1 cellular context compared by ENCODE assay signal in the genomic region with DNA sequence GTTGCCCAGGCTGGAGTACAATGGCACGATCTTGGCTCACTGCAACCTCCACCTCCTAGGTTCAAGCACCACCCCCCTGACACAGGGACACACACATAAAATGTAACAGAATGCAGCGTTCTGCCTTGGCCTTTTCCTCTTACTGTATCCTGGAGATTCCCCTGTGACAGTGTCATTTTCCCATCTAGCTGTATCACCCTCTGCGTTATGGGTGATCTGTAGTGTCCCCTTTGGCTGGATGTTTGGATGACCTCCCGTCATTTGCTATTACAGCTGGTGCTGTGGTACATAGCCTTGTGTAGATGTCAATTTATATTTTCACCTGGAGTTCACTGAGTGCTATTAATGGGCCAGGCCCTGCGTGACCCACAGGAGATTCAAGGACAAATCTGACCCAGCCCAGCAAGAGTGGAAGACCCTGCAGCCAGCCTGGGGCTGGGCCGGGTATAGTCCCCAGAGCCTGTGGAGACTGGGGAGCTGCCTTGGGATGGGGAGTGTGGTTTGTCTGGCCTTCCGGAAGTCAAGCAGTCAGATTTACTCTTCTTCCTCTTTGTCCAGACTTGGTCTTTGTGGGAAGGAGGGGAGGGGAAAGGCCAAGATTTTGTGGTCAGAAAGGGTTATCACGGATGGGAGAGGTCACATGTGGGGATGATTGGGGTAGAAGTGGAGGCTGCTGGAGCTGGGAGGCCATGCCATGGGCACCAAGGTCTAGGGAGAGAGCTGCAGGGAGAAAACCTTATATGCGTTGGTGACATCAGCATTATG.
TF ChIP-seq lines count a peak whose summit lies in the region.

No MANE protein-coding gene starts in this region.

TF ChIP-seq in GM23338, 12 proteins besides CTCF, POLR2A, EP300 and RAD21 (continued from another document):
- TF ChIP-seq POLR2AphosphoS5 (IDR thresholded peaks at IDR 0.05; ENCODE audit: low read depth) = no peak
- no peak for TF ChIP-seq NANOG (IDR thresholded peaks at IDR 0.05; ENCODE audit: borderline replicate concordance)
- TF ChIP-seq EZH2phosphoT487 (IDR thresholded peaks at IDR 0.05; ENCODE audit: unreplicated experiment) = no peak
- no peak for TF ChIP-seq CREB1 (CRISPR knock-in tag; IDR thresholded peaks at IDR 0.05; ENCODE audit: low read depth)
- no peak for TF ChIP-seq JUNB (IDR thresholded peaks at IDR 0.05; ENCODE audit: unreplicated experiment)
- TF ChIP-seq, protein P1, sequence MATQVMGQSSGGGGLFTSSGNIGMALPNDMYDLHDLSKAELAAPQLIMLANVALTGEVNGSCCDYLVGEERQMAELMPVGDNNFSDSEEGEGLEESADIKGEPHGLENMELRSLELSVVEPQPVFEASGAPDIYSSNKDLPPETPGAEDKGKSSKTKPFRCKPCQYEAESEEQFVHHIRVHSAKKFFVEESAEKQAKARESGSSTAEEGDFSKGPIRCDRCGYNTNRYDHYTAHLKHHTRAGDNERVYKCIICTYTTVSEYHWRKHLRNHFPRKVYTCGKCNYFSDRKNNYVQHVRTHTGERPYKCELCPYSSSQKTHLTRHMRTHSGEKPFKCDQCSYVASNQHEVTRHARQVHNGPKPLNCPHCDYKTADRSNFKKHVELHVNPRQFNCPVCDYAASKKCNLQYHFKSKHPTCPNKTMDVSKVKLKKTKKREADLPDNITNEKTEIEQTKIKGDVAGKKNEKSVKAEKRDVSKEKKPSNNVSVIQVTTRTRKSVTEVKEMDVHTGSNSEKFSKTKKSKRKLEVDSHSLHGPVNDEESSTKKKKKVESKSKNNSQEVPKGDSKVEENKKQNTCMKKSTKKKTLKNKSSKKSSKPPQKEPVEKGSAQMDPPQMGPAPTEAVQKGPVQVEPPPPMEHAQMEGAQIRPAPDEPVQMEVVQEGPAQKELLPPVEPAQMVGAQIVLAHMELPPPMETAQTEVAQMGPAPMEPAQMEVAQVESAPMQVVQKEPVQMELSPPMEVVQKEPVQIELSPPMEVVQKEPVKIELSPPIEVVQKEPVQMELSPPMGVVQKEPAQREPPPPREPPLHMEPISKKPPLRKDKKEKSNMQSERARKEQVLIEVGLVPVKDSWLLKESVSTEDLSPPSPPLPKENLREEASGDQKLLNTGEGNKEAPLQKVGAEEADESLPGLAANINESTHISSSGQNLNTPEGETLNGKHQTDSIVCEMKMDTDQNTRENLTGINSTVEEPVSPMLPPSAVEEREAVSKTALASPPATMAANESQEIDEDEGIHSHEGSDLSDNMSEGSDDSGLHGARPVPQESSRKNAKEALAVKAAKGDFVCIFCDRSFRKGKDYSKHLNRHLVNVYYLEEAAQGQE (IDR thresholded peaks at IDR 0.05; ENCODE audit: unreplicated experiment) = no peak
- TF ChIP-seq ZNF114 (CRISPR knock-in tag; IDR thresholded peaks at IDR 0.05) = no peak
